In the genomic region with DNA sequence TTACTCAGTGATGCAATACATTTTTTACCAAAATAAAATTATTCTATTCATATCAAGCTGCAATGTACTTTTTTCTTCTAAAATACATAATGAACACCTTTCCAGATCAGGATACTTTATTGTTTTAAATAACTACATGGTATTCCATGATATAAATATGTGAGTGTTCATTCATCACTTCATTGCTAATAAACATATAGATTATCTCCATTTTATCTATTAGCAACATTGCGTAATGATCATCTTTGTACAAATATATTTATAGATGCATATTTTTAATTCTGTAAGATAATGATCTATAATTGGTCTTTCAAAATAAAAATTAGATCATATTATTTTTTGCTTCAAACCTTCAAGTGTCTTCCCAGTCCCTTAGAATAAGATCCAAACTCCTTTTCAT, we compare ENCODE assay signal across 7 cellular contexts.
"Had no signal": no experiment of that assay in that cellular context is flagged by ENCODE, and none has a peak within 500 bp of the region (broad histone marks: within the 10 kb centered on the region; RNA-seq: fewer than 3 reads in every experiment).

No MANE protein-coding gene starts in this region.

- DNase-seq: GDM1, GF-D8 had no signal

- FAIRE-seq: GM12878, GM12891, GM12892, GM18507, GM19239 had no signal

- ATAC-seq: GM12878 had no signal

- H3K4me3 ChIP-seq: GM12878 had no signal
